31 cellular contexts compared by ENCODE assay signal in the genomic region with DNA sequence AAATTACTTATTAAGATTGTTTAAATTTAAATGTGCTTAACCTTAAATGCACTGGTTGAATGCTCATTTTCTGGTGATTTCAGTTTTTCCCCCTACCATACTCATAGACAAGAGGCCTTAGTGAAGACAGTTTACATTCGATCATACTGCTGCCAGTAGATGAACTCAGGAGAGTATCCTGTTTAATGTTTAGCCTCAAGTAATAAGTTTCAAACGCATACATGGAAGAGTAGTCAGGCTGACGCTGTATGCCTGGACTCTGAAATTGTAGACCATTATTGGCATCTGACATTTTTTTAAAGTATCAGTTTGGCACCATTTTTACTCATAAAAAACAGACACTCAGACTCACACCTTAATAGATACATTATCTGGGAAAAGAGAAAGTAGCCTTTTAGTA.
"Had no signal": no experiment of that assay in that cellular context is flagged by ENCODE, and none has a peak within 500 bp of the region (broad histone marks: within the 10 kb centered on the region; RNA-seq: fewer than 3 reads in every experiment).

No MANE protein-coding gene starts in this region.

- H3K36me3 ChIP-seq: brain microvascular endothelial cell, heart left ventricle, ovary, sigmoid colon, stomach, thyroid gland, WERI-Rb-1 had no signal

- H3K27me3 Mint-ChIP-seq: activated naive CD4-positive, alpha-beta T cell treated with anti-CD3 and anti-CD28 coated beads, Interleukin-2, amount 10 ng/mL, durations not matched to agents 7 days and 5 days; progenitor cell of endocrine pancreas; stimulated activated memory B cell treated with anti-CD40 and anti-IgM and Interleukin-4, amounts not matched to agents 10 μg/mL and 1 μg/mL and 100 μg/mL, for 72 hours had no signal

- H3K4me1 ChIP-seq: heart left ventricle, sigmoid colon, thyroid gland had no signal

- H3K4me3 ChIP-seq: coronary artery, dorsolateral prefrontal cortex, heart left ventricle, ovary, sigmoid colon, smooth muscle cell, stomach, thyroid gland had no signal

- ATAC-seq: activated CD4-positive, CD25-positive, alpha-beta regulatory T cell treated with anti-CD3 and anti-CD28 coated beads, Interleukin-2, amount 50 U/mL, for 24 hours; effector memory CD8-positive, alpha-beta T cell; esophagus mucosa; heart left ventricle; left ventricle myocardium superior; stimulated activated memory B cell treated with anti-CD40 and anti-IgM and Interleukin-4, amounts not matched to agents 10 μg/mL and 1 μg/mL and 100 μg/mL, for 72 hours; T-helper 17 cell had no signal

- H3K9me3 Mint-ChIP-seq: activated naive CD4-positive, alpha-beta T cell treated with anti-CD3 and anti-CD28 coated beads, Interleukin-2, amount 10 ng/mL, durations not matched to agents 7 days and 5 days; effector memory CD8-positive, alpha-beta T cell; stimulated activated memory B cell treated with anti-CD40 and anti-IgM and Interleukin-4, amounts not matched to agents 10 μg/mL and 1 μg/mL and 100 μg/mL, for 72 hours had no signal

- H3K9me3 ChIP-seq: heart left ventricle, ovary, sigmoid colon, stomach, thyroid gland had no signal

- H3K4me3 Mint-ChIP-seq: activated naive CD4-positive, alpha-beta T cell treated with anti-CD3 and anti-CD28 coated beads, Interleukin-2, amount 10 ng/mL, durations not matched to agents 7 days and 5 days; effector memory CD8-positive, alpha-beta T cell; stimulated activated memory B cell treated with anti-CD40 and anti-IgM and Interleukin-4, amounts not matched to agents 10 μg/mL and 1 μg/mL and 100 μg/mL, for 72 hours; T-helper 17 cell had no signal

- H3K36me3 Mint-ChIP-seq: activated naive CD4-positive, alpha-beta T cell treated with anti-CD3 and anti-CD28 coated beads, Interleukin-2, amount 10 ng/mL, durations not matched to agents 7 days and 5 days; stimulated activated memory B cell treated with anti-CD40 and anti-IgM and Interleukin-4, amounts not matched to agents 10 μg/mL and 1 μg/mL and 100 μg/mL, for 72 hours had no signal

- H3K27me3 ChIP-seq: brain microvascular endothelial cell, ovary, sigmoid colon, stomach, thyroid gland had no signal

- H3K4me1 Mint-ChIP-seq: activated naive CD4-positive, alpha-beta T cell treated with anti-CD3 and anti-CD28 coated beads, Interleukin-2, amount 10 ng/mL, durations not matched to agents 7 days and 5 days; stimulated activated memory B cell treated with anti-CD40 and anti-IgM and Interleukin-4, amounts not matched to agents 10 μg/mL and 1 μg/mL and 100 μg/mL, for 72 hours; T-helper 17 cell had no signal

- H3K27ac Mint-ChIP-seq: activated naive CD4-positive, alpha-beta T cell treated with anti-CD3 and anti-CD28 coated beads, Interleukin-2, amount 10 ng/mL, durations not matched to agents 7 days and 5 days; effector memory CD8-positive, alpha-beta T cell; progenitor cell of endocrine pancreas; stimulated activated memory B cell treated with anti-CD40 and anti-IgM and Interleukin-4, amounts not matched to agents 10 μg/mL and 1 μg/mL and 100 μg/mL, for 72 hours; T-helper 17 cell had no signal

- DNase-seq: activated CD4-positive, alpha-beta T cell treated with anti-CD3 and anti-CD28 coated beads for 48 hours; activated CD4-positive, alpha-beta T cell treated with anti-CD3 and anti-CD28 coated beads, Interleukin-2, amount 50 U/mL, for 48 hours; activated CD8-positive, alpha-beta memory T cell treated with anti-CD3 and anti-CD28 coated beads, Interleukin-2, amount 50 U/mL, for 4 hours; activated gamma-delta T cell; activated naive CD4-positive, alpha-beta T cell treated with anti-CD3 and anti-CD28 coated beads, Interleukin-2, amount 10 ng/mL, durations not matched to agents 7 days and 5 days; activated T-cell treated with anti-CD3 and anti-CD28 coated beads, Interleukin-2, amount 50 U/mL, for 1 hour; amniotic stem cell; brain microvascular endothelial cell; dorsolateral prefrontal cortex; effector memory CD8-positive, alpha-beta T cell; foreskin fibroblast; heart left ventricle; kidney glomerular epithelial cell; left ventricle myocardium superior; ovary; retina; sigmoid colon; stimulated activated CD4-positive, alpha-beta T cell treated with anti-CD3 and anti-CD28 coated beads, Interleukin-1b, Interleukin-23, amount 100 ng/mL, for 48 hours; stimulated activated CD4-positive, alpha-beta T cell treated with anti-CD3 and anti-CD28 coated beads, Interleukin-4, amount 100 ng/mL, for 4 hours; stimulated activated CD8-positive, alpha-beta memory T cell treated with anti-CD3 and anti-CD28 coated beads, Interleukin-4, amount 100 ng/mL, for 48 hours; stomach; T-helper 17 cell; T1000; thyroid gland; WERI-Rb-1 had no signal
